17 cellular contexts compared by ENCODE assay signal in the genomic region with DNA sequence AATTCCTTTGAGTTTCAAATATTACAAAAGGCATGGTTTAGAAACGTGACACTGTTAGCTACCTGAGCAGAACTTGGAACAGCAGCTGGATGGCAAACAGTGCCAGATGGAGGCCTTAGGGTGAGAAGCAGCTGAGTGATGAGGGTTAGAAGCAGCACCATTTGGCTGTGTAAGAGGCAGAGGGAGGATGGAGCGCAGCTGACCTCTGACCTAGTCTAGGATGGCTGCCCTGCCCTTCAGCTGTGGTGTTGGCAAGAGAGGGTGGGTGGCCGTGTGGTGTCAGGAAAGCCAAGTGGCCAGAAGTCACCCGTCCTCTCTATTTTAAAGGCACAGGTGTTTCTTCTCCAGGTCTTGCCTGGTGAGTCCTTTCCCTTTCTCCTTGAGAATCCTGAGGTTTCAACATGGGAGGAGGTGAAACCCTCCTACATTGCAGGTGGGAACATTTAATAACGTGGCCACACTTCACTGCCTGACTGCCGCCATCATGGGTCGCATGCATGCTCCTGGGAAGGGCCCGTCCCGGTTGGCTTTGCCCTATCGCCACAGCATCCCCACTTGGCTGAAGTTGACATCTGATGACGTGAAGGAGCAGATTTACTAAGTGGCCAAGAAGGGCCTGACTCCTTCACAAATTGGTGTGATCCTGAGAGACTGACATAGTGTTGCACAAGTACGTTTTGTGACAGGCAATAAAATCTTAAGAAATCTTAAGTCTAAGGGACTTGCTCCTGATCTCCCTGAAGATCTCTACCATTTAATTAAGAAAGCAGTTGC. TPM values are rescaled to one million over a fixed set of nuclear protein-coding genes. Genes with fewer than 3 reads are reported as not detected.
DNase-seq lines count a peak whose midpoint lies in the region; ATAC-seq, FAIRE-seq and TF ChIP-seq lines count a peak whose summit lies in the region.
"Had no signal": no experiment of that assay in that cellular context is flagged by ENCODE, and none has a peak within 500 bp of the region (broad histone marks: within the 10 kb centered on the region; RNA-seq: fewer than 3 reads in every experiment).

No MANE protein-coding gene starts in this region.

- no peak for TF ChIP-seq POLR2A in K562 (conservative IDR thresholded peaks at IDR 0.05)

- H3K27me3 ChIP-seq in SK-N-SH (ENCODE audit: insufficient read depth), result no peaks in the 10 kb centered on the region
- H3K27me3 ChIP-seq in K562 (ENCODE audit: control insufficient read depth in 2 of 2, insufficient read depth in 2 of 2, low read length in 2 of 2), result 0 out of 5 replicates have a peak, but pooled peaks cover 0 to 8% of the 10 kb centered on the region in 2 experiments
- no peaks in the 10 kb centered on the region for H3K27me3 ChIP-seq in right atrium auricular region
- H3K27me3 ChIP-seq: tibial artery had no signal

- H3K4me3 ChIP-seq in SK-N-SH (ENCODE audit: low read depth in 2 of 2, low read length in 1 of 2) (no peak overlapping the region), K562 (no peak overlapping the region), mucosa of descending colon (no peak overlapping the region), right atrium auricular region (no peak overlapping the region)
- H3K4me3 ChIP-seq: tibial artery had no signal

- H2AFZ ChIP-seq in SK-N-SH (ENCODE audit: low read depth), result no peak overlapping the region
- H2AFZ ChIP-seq in K562 (ENCODE audit: low read depth, low read length), result peak overlapping the region; percentile 16; the same call in 1 of the 2 replicates

- H3K27ac ChIP-seq in SK-N-SH (ENCODE audit: low read depth in 2 of 2, low read length in 1 of 2) (peak overlapping the region; percentile 86 to 98; a peak in 3 of 4 replicates), K562 (ENCODE audit: extremely low read depth, low read depth, low read length) (no peak overlapping the region), right atrium auricular region (peak overlapping the region in 1 of 2 donors; percentile 2)

- 91% methylated on average over 11 of the region's 12 CpGs for WGBS in SK-N-SH (ENCODE audit: low lambda C conversion rate)
- 41% methylated on average over 11 of the region's 12 CpGs for WGBS in K562 (ENCODE audit: insufficient coverage, low coverage, missing lambda C conversion rate)

- H3K9me2 ChIP-seq in SK-N-SH, result no peaks in the 10 kb centered on the region

- DNase-seq in SK-N-SH, result no peak
- DNase-seq in K562 (ENCODE audit: extremely low read depth in 1 of 4, low spot score in 3 of 4), result no peak
- DNase-seq in mucosa of descending colon, result no peak
- DNase-seq in posterior vena cava (ENCODE audit: low spot score), result no peak
- no peak for DNase-seq in right atrium auricular region (ENCODE audit: low spot score)
- no peak for DNase-seq in NCI-H82 treated with DMSO at 0.1 percent for 48 hours (lab: John Stamatoyannopoulos, UW; ENCODE audit: unreplicated experiment)
- no peak for DNase-seq in DMS153 treated with DMSO at 0.1 percent for 48 hours (lab: John Stamatoyannopoulos, UW; ENCODE audit: unreplicated experiment)
- DNase-seq: CD4-positive, CD25-positive, alpha-beta regulatory T cell; MM.1S; retina; stimulated activated CD4-positive, alpha-beta T cell treated with anti-CD3 and anti-CD28 coated beads, Interleukin-4, amount 100 ng/mL, for 24 hours had no signal

- peak overlapping the region; percentile 61; the same call in 1 of the 2 replicates for H3K9ac ChIP-seq in SK-N-SH
- H3K9ac ChIP-seq in K562 (ENCODE audit: insufficient read depth in 1 of 2, low read depth in 2 of 2, low read length in 2 of 2), result peak overlapping the region in 1 of 2 experiments; percentile 17; a peak in 1 of 4 replicates

- H3K9me3 ChIP-seq in SK-N-SH, result no peaks in the 10 kb centered on the region; the same call in 1 of the 2 replicates
- H3K9me3 ChIP-seq in K562 (replicated peaks; ENCODE audit: control insufficient read depth, insufficient read depth, low read depth, low read length), result no peaks in the 10 kb centered on the region
- H3K9me3 ChIP-seq in mucosa of descending colon, result no peaks in the 10 kb centered on the region
- peaks cover 4 to 9% of the 10 kb centered on the region in 2 donors for H3K9me3 ChIP-seq in right atrium auricular region
- H3K9me3 ChIP-seq: tibial artery had no signal

- no peaks in the 10 kb centered on the region for H3K9me1 ChIP-seq in K562 (ENCODE audit: control insufficient read depth, insufficient read depth, low read length)

- in situ Hi-C loops in K562 (cut with MboI), result no loop called here

- H3K36me3 ChIP-seq in SK-N-SH (replicated peaks in 1 of 2; ENCODE audit: control insufficient read depth in 1 of 2, insufficient read depth in 2 of 2, low read length in 1 of 2) (no peaks in the 10 kb centered on the region), K562 (ENCODE audit: control insufficient read depth, insufficient read depth, low read length) (no peaks in the 10 kb centered on the region), mucosa of descending colon (ENCODE audit: low read depth) (no peaks in the 10 kb centered on the region), right atrium auricular region (no peaks in the 10 kb centered on the region)
- H3K36me3 ChIP-seq: tibial artery had no signal

- CTCF ChIA-PET in SK-N-SH (lab: Yijun Ruan, JAX), result interaction anchor here (1.7 kb wide), 1 partner anchor 16 kb away, joined by 6 read pairs; no protein-coding TSS in a partner anchor
- CTCF ChIA-PET in K562 (lab: Yijun Ruan, JAX; ENCODE audit: low intra/inter-chr PET ratio), result no interaction called here

- no peaks in the 10 kb centered on the region for H3K79me2 ChIP-seq in SK-N-SH (ENCODE audit: insufficient read depth)
- H3K79me2 ChIP-seq in K562 (ENCODE audit: control insufficient read depth, insufficient read depth, low read length), result no peaks in the 10 kb centered on the region

- intact Hi-C loops in K562 (cut with micrococcal nuclease) (no loop called here), mucosa of descending colon (cut with DNase I, micrococcal nuclease) (no loop called here), posterior vena cava (cut with DNase I) (no loop called here)

- H4K20me1 ChIP-seq in SK-N-SH (ENCODE audit: insufficient read depth), result no peaks in the 10 kb centered on the region
- no peaks in the 10 kb centered on the region for H4K20me1 ChIP-seq in K562 (replicated peaks; ENCODE audit: control insufficient read depth, insufficient read depth, low read length)

- BruUV-seq in K562 (replicated peaks; lab: Mats Ljungman, UMichigan), result no TSS peak

- H3K4me1 ChIP-seq in SK-N-SH (ENCODE audit: control insufficient read depth in 1 of 2, insufficient read depth in 2 of 2, low read depth in 1 of 2, low read length in 1 of 2) (peaks cover 5 to 25% of the 10 kb centered on the region in 2 experiments; a peak in 3 of 4 replicates), K562 (replicated peaks in 1 of 2; ENCODE audit: control insufficient read depth in 2 of 2, insufficient read depth in 2 of 2, low read length in 2 of 2) (no peaks in the 10 kb centered on the region; a peak in 2 of 5 replicates), mucosa of descending colon (ENCODE audit: low read depth) (peaks cover 10% of the 10 kb centered on the region), right atrium auricular region (peaks cover 0 to 20% of the 10 kb centered on the region in 2 donors)

- TF ChIP-seq CTCF in SK-N-SH (IDR thresholded peaks at IDR 0.05) (no peak), K562 (IDR thresholded peaks at IDR 0.05 in 2 of 3, conservative IDR thresholded peaks at IDR 0.05 in 1 of 3; ENCODE audit: insufficient read depth in 2 of 3, low read depth in 1 of 3, low read length in 3 of 3) (no peak), mucosa of descending colon (IDR thresholded peaks at IDR 0.05) (no peak), right atrium auricular region (IDR thresholded peaks at IDR 0.05) (no peak)

- H3K4me2 ChIP-seq in SK-N-SH (peak overlapping the region; percentile 74; the same call in 1 of the 2 replicates), K562 (ENCODE audit: insufficient read depth, low read length) (no peak overlapping the region)

- ATAC-seq in SK-N-SH treated with all-trans-retinoic acid at 6 μM for 48 hours, result no peak
- no peak for ATAC-seq in K562
- peak; percentile 13 for ATAC-seq in mucosa of descending colon

- peaks cover 44% of the 10 kb centered on the region for H3F3A ChIP-seq in SK-N-SH (replicated peaks; ENCODE audit: insufficient read depth)

- TF ChIP-seq RAD21 in SK-N-SH (IDR thresholded peaks at IDR 0.05; ENCODE audit: low read length), result no peak
- no peak for TF ChIP-seq RAD21 in K562 (CRISPR knock-in tag; conservative IDR thresholded peaks at IDR 0.05 in 1 of 2, IDR thresholded peaks at IDR 0.05 in 1 of 2)

- no peak for FAIRE-seq in K562 (lab: Jason Lieb, UNC)

- POLR2A ChIA-PET in SK-N-SH (lab: Yijun Ruan, JAX) (no interaction called here), K562 (lab: Yijun Ruan, JAX) (interaction anchor here (1.8 kb wide), 1 partner anchor 12 kb away, joined by 5 read pairs; no protein-coding TSS in a partner anchor)

- TF ChIP-seq EP300 in SK-N-SH (IDR thresholded peaks at IDR 0.05; ENCODE audit: borderline replicate concordance in 1 of 2, low read depth in 1 of 2, low read length in 1 of 2), result no peak
- TF ChIP-seq EP300 in K562 (IDR thresholded peaks at IDR 0.05; ENCODE audit: low read length), result no peak

TF ChIP-seq in SK-N-SH treated with all-trans-retinoic acid at 6 μM for 48 hours, 23 proteins besides CTCF, POLR2A, EP300 and RAD21:
- TF ChIP-seq ZNF565 (CRISPR knock-in tag; conservative IDR thresholded peaks at IDR 0.05; ENCODE audit: low read depth), result no peak
TF ChIP-seq in SK-N-SH treated with all-trans-retinoic acid at 6 μM for 48 hours: peak in this region for 0.

RNA-seq across cellular contexts. Expression of gene BCL2L10, which starts 17.6 kb away (rescaled TPM):
- polyA plus RNA-seq in SK-N-SH (2012; rRNA removed), result 0.10 and 0.16 TPM in 2 replicates
- polyA plus RNA-seq in SK-N-SH (2012; cell fraction: cytosol; rRNA removed), result 0.05 and 0.08 TPM in 2 replicates
- polyA plus RNA-seq in SK-N-SH (2012; cell fraction: nucleus; rRNA removed), result 0.68 and 1.3 TPM in 2 replicates
- total RNA-seq in K562 (2011; cell fraction: chromatin; rRNA removed; ENCODE audit: low replicate concordance), result not detected in 2 replicates
- not detected in 2 replicates for total RNA-seq in K562 (2011; cell fraction: nucleolus; rRNA removed)
- total RNA-seq in K562 (2011; cell fraction: nucleoplasm; rRNA removed), result not detected in 2 replicates
- total RNA-seq in K562 (2014; rRNA removed), result not detected in 2 replicates
- not detected in 2 replicates for total RNA-seq in K562 (2014; rRNA removed; fragmentation: Illumina TruSeq; extraction: Trizol)
- total RNA-seq in K562 (2015; rRNA removed; fragmentation: Illumina TruSeq; extraction: Trizol), result not detected in 2 replicates
- total RNA-seq in K562 (2021), result not detected in 2 replicates
- not detected in 2 replicates for polyA plus RNA-seq in K562 (2011; rRNA removed)
- polyA plus RNA-seq in K562 (2011; cell fraction: cytosol; rRNA removed), result not detected in 2 replicates
- polyA plus RNA-seq in K562 (2011; cell fraction: nucleus; rRNA removed), result not detected in 2 replicates
- not detected in 2 replicates for polyA plus RNA-seq in K562 (2012)
- not detected in 2 replicates for polyA plus RNA-seq in K562 (2014; fragmentation: Illumina TruSeq; extraction: Trizol)
- polyA plus RNA-seq in K562 (2014; fragmentation: Nextera tagmentation; extraction: Ambion mirVana), result not detected
- not detected in 2 replicates for polyA plus RNA-seq in K562 (2014; rRNA removed)
- not detected in 2 replicates for polyA minus RNA-seq in K562 (2011; rRNA and poly(A)+ RNA removed)
- not detected in 2 replicates for polyA minus RNA-seq in K562 (2011; cell fraction: cytosol; rRNA and poly(A)+ RNA removed)
- polyA minus RNA-seq in K562 (2011; cell fraction: nucleus; rRNA and poly(A)+ RNA removed), result not detected in 2 replicates
- 1 to 10 TPM; 1.3 to 2.8 (median 2.4) TPM for total RNA-seq in mucosa of descending colon
- not detected for total RNA-seq in posterior vena cava
- under 1 TPM in 1 of 2 donors, not detected in 1; 0.37 TPM for total RNA-seq in right atrium auricular region
- total RNA-seq: A673, Daoy, H4, neural crest cell had no signal
